ENCODE assay signal across 8 cellular contexts in genomic region chr6:149938013-149938570, GRCh38. TPM values are rescaled to one million over a fixed set of nuclear protein-coding genes. Genes with fewer than 3 reads are reported as not detected.
DNase-seq lines count a peak whose midpoint lies in the region; ATAC-seq and TF ChIP-seq lines count a peak whose summit lies in the region.
"Not testable (repeated sequence)": the region's sequence is repeated elsewhere in the genome, so short reads cannot be mapped to it uniquely, and the experiment has no call there.

No MANE protein-coding gene starts in this region.

- H3K36me3 ChIP-seq in BE2C; HUES6 (ENCODE audit: control insufficient read depth, insufficient read depth, low read length); SK-N-SH (replicated peaks in 1 of 2; ENCODE audit: control insufficient read depth in 1 of 2, insufficient read depth in 2 of 2, low read length in 1 of 2): not testable (repeated sequence)

- not testable (repeated sequence) for H3K4me1 ChIP-seq in BE2C; HUES6 (ENCODE audit: control insufficient read depth, insufficient read depth, low read length); SK-N-SH (ENCODE audit: control insufficient read depth in 1 of 2, insufficient read depth in 2 of 2, low read depth in 1 of 2, low read length in 1 of 2)

- TF ChIP-seq CTCF in BE2C (IDR thresholded peaks at IDR 0.05; ENCODE audit: low read depth, low read length); SK-N-SH (IDR thresholded peaks at IDR 0.05): not testable (repeated sequence)

- TF ChIP-seq EP300 in SK-N-SH (IDR thresholded peaks at IDR 0.05; ENCODE audit: borderline replicate concordance in 1 of 2, low read depth in 1 of 2, low read length in 1 of 2), result not testable (repeated sequence)

- 2% methylated on average over 12 of the region's 20 CpGs for WGBS in SK-N-SH (ENCODE audit: low lambda C conversion rate)

- peak overlapping the region; percentile 70; the same call in 1 of the 2 replicates for H2AFZ ChIP-seq in SK-N-SH (ENCODE audit: low read depth)

- not testable (repeated sequence) for H3K9ac ChIP-seq in HUES6 (ENCODE audit: low read length); SK-N-SH

- not testable (repeated sequence) for H3K9me3 Mint-ChIP-seq in activated naive CD8-positive, alpha-beta T cell (ENCODE audit: low read depth); effector memory CD8-positive, alpha-beta T cell; natural killer cell treated with Interleukin-12 subunit alpha and Interleukin-12 subunit beta and Interleukin-15 and Interleukin-18, amount 100 ng/mL, for 72 hours; stimulated activated naive CD8-positive, alpha-beta T cell treated with anti-CD3 and anti-CD28 coated beads, Interleukin-15, Interleukin-2, amounts not matched to agents 100 ng/mL and 50 ng/mL, for 24 hours

- not testable (repeated sequence) for H4K20me1 ChIP-seq in SK-N-SH (ENCODE audit: insufficient read depth)

- H3K9me2 ChIP-seq in SK-N-SH, result not testable (repeated sequence)

- H3K9me3 ChIP-seq in BE2C; HUES6 (ENCODE audit: control insufficient read depth, insufficient read depth, low read depth, low read length); SK-N-SH: not testable (repeated sequence)

- peak overlapping the region; percentile 36 for H3K4me3 ChIP-seq in BE2C (ENCODE audit: low read depth, low read length)
- peak overlapping the region; percentile 54 for H3K4me3 ChIP-seq in HUES6 (ENCODE audit: low read depth, low read length)
- peak overlapping the region in 1 of 2 experiments; percentile 43; a peak in 2 of 4 replicates for H3K4me3 ChIP-seq in SK-N-SH (ENCODE audit: low read depth in 2 of 2, low read length in 1 of 2)
- peak overlapping the region; percentile 29 for H3K4me3 ChIP-seq in iPS-11a (ENCODE audit: low read depth, low read length)

- H3K27me3 ChIP-seq in BE2C, result peaks cover 67% of the 10 kb centered on the region
- H3K27me3 ChIP-seq in HUES6 (ENCODE audit: control insufficient read depth, insufficient read depth, low read length), result peaks cover 99% of the 10 kb centered on the region
- peaks cover 48% of the 10 kb centered on the region for H3K27me3 ChIP-seq in SK-N-SH (ENCODE audit: insufficient read depth)

- POLR2A ChIA-PET in SK-N-SH (lab: Yijun Ruan, JAX), result not testable (repeated sequence)

- peak; percentile 16 for ATAC-seq in effector memory CD8-positive, alpha-beta T cell (replicated peaks)
- ATAC-seq in natural killer cell treated with Interleukin-12 subunit alpha and Interleukin-12 subunit beta and Interleukin-15 and Interleukin-18, amount 100 ng/mL, for 72 hours, result not testable (repeated sequence)

- not testable (repeated sequence) for H3K27ac Mint-ChIP-seq in activated naive CD8-positive, alpha-beta T cell; natural killer cell treated with Interleukin-12 subunit alpha and Interleukin-12 subunit beta and Interleukin-15 and Interleukin-18, amount 100 ng/mL, for 72 hours; stimulated activated naive CD8-positive, alpha-beta T cell treated with anti-CD3 and anti-CD28 coated beads, Interleukin-15, Interleukin-2, amounts not matched to agents 100 ng/mL and 50 ng/mL, for 24 hours
- H3K27ac Mint-ChIP-seq in effector memory CD8-positive, alpha-beta T cell, result peak overlapping the region; percentile 87 to 97

- H3F3A ChIP-seq in SK-N-SH (replicated peaks; ENCODE audit: insufficient read depth), result not testable (repeated sequence)

- CTCF ChIA-PET in SK-N-SH (lab: Yijun Ruan, JAX), result not testable (repeated sequence)

- not testable (repeated sequence) for TF ChIP-seq RAD21 in SK-N-SH (IDR thresholded peaks at IDR 0.05; ENCODE audit: low read length)

- peak overlapping the region; percentile 79 for H3K4me3 Mint-ChIP-seq in activated naive CD8-positive, alpha-beta T cell
- peak overlapping the region; percentile 76 to 85 for H3K4me3 Mint-ChIP-seq in effector memory CD8-positive, alpha-beta T cell
- peak overlapping the region; percentile 87 for H3K4me3 Mint-ChIP-seq in natural killer cell treated with Interleukin-12 subunit alpha and Interleukin-12 subunit beta and Interleukin-15 and Interleukin-18, amount 100 ng/mL, for 72 hours
- peak overlapping the region; percentile 53 for H3K4me3 Mint-ChIP-seq in stimulated activated naive CD8-positive, alpha-beta T cell treated with anti-CD3 and anti-CD28 coated beads, Interleukin-15, Interleukin-2, amounts not matched to agents 100 ng/mL and 50 ng/mL, for 24 hours

- H3K27me3 Mint-ChIP-seq in activated naive CD8-positive, alpha-beta T cell, result peaks cover 50% of the 10 kb centered on the region
- H3K27me3 Mint-ChIP-seq in effector memory CD8-positive, alpha-beta T cell, result peaks cover 71 to 76% of the 10 kb centered on the region in 2 donors
- peaks cover 56 to 67% of the 10 kb centered on the region in 2 donors for H3K27me3 Mint-ChIP-seq in natural killer cell treated with Interleukin-12 subunit alpha and Interleukin-12 subunit beta and Interleukin-15 and Interleukin-18, amount 100 ng/mL, for 72 hours
- H3K27me3 Mint-ChIP-seq in stimulated activated naive CD8-positive, alpha-beta T cell treated with anti-CD3 and anti-CD28 coated beads, Interleukin-15, Interleukin-2, amounts not matched to agents 100 ng/mL and 50 ng/mL, for 24 hours, result peaks cover 82% of the 10 kb centered on the region

- DNase-seq in BE2C; SK-N-SH; effector memory CD8-positive, alpha-beta T cell; natural killer cell treated with Interleukin-12 subunit alpha and Interleukin-12 subunit beta and Interleukin-15 and Interleukin-18, amount 100 ng/mL, for 72 hours (ENCODE audit: low spot score): not testable (repeated sequence)

- not testable (repeated sequence) for H3K27ac ChIP-seq in HUES6 (ENCODE audit: low read depth, low read length); SK-N-SH (ENCODE audit: low read depth in 2 of 2, low read length in 1 of 2)

- H3K4me2 ChIP-seq in SK-N-SH, result peak overlapping the region; percentile 79

- not testable (repeated sequence) for H3K36me3 Mint-ChIP-seq in activated naive CD8-positive, alpha-beta T cell; natural killer cell treated with Interleukin-12 subunit alpha and Interleukin-12 subunit beta and Interleukin-15 and Interleukin-18, amount 100 ng/mL, for 72 hours; stimulated activated naive CD8-positive, alpha-beta T cell treated with anti-CD3 and anti-CD28 coated beads, Interleukin-15, Interleukin-2, amounts not matched to agents 100 ng/mL and 50 ng/mL, for 24 hours (ENCODE audit: low read depth)
- H3K36me3 Mint-ChIP-seq in effector memory CD8-positive, alpha-beta T cell (ENCODE audit: insufficient read depth), result peaks cover 34% of the 10 kb centered on the region

- not testable (repeated sequence) for H3K79me2 ChIP-seq in SK-N-SH (ENCODE audit: insufficient read depth)

- peaks cover 33% of the 10 kb centered on the region for H3K4me1 Mint-ChIP-seq in activated naive CD8-positive, alpha-beta T cell (ENCODE audit: low read depth)
- H3K4me1 Mint-ChIP-seq in effector memory CD8-positive, alpha-beta T cell (ENCODE audit: low read depth in 2 of 2), result peaks cover 24 to 32% of the 10 kb centered on the region in 2 donors
- peaks cover 22 to 23% of the 10 kb centered on the region in 2 donors for H3K4me1 Mint-ChIP-seq in natural killer cell treated with Interleukin-12 subunit alpha and Interleukin-12 subunit beta and Interleukin-15 and Interleukin-18, amount 100 ng/mL, for 72 hours (ENCODE audit: low read depth in 2 of 2)
- H3K4me1 Mint-ChIP-seq in stimulated activated naive CD8-positive, alpha-beta T cell treated with anti-CD3 and anti-CD28 coated beads, Interleukin-15, Interleukin-2, amounts not matched to agents 100 ng/mL and 50 ng/mL, for 24 hours (ENCODE audit: low read depth), result peaks cover 44% of the 10 kb centered on the region

RNA-seq across cellular contexts. Expression of gene ULBP2, which starts 3.7 kb away (rescaled TPM):
- 1.5 TPM for polyA plus RNA-seq in BE2C (2012; ENCODE audit: insufficient read depth, insufficient read length, low read depth)
- 5.0 and 5.3 TPM in 2 replicates for polyA plus RNA-seq in SK-N-SH (2012; rRNA removed)
- 3.6 and 3.7 TPM in 2 replicates for polyA plus RNA-seq in SK-N-SH (2012; cell fraction: cytosol; rRNA removed)
- 3.8 and 4.5 TPM in 2 replicates for polyA plus RNA-seq in SK-N-SH (2012; cell fraction: nucleus; rRNA removed)
- total RNA-seq in natural killer cell treated with Interleukin-12 subunit alpha and Interleukin-12 subunit beta and Interleukin-15 and Interleukin-18, amount 100 ng/mL, for 72 hours, result 1 to 10 TPM in 1 of 2 donors, under 1 TPM in 1; 0.98 to 4.0 TPM

RNA-seq across cellular contexts. Expression of gene RAET1G, which starts 15.2 kb away (rescaled TPM):
- not detected for polyA plus RNA-seq in BE2C (2012; ENCODE audit: insufficient read depth, insufficient read length, low read depth)
- polyA plus RNA-seq in SK-N-SH (2012; rRNA removed), result 1.7 and 2.5 TPM in 2 replicates
- 1.5 and 2.2 TPM in 2 replicates for polyA plus RNA-seq in SK-N-SH (2012; cell fraction: cytosol; rRNA removed)
- 0.95 and 1.3 TPM in 2 replicates for polyA plus RNA-seq in SK-N-SH (2012; cell fraction: nucleus; rRNA removed)
- total RNA-seq in natural killer cell treated with Interleukin-12 subunit alpha and Interleukin-12 subunit beta and Interleukin-15 and Interleukin-18, amount 100 ng/mL, for 72 hours, result under 1 TPM in 1 of 2 donors, not detected in 1; 0.43 TPM

RNA-seq across cellular contexts. Expression of gene ULBP1, which starts 25.7 kb away (rescaled TPM):
- polyA plus RNA-seq in BE2C (2012; ENCODE audit: insufficient read depth, insufficient read length, low read depth), result 5.4 TPM
- 0.02 TPM in 1 of 2 replicates, not detected in the other for polyA plus RNA-seq in SK-N-SH (2012; rRNA removed)
- polyA plus RNA-seq in SK-N-SH (2012; cell fraction: cytosol; rRNA removed), result 0.03 TPM in 2 replicates
- polyA plus RNA-seq in SK-N-SH (2012; cell fraction: nucleus; rRNA removed), result 0.01 and 0.02 TPM in 2 replicates
- 1 to 10 TPM in 1 of 2 donors, under 1 TPM in 1; 0.31 to 1.5 TPM for total RNA-seq in natural killer cell treated with Interleukin-12 subunit alpha and Interleukin-12 subunit beta and Interleukin-15 and Interleukin-18, amount 100 ng/mL, for 72 hours

RNA-seq across cellular contexts. Expression of gene RAET1E, which starts 40.2 kb away (rescaled TPM):
- polyA plus RNA-seq in BE2C (2012; ENCODE audit: insufficient read depth, insufficient read length, low read depth), result not detected
- 0.15 and 0.26 TPM in 2 replicates for polyA plus RNA-seq in SK-N-SH (2012; rRNA removed)
- 0.12 and 0.21 TPM in 2 replicates for polyA plus RNA-seq in SK-N-SH (2012; cell fraction: cytosol; rRNA removed)
- 0.11 and 0.22 TPM in 2 replicates for polyA plus RNA-seq in SK-N-SH (2012; cell fraction: nucleus; rRNA removed)
- not detected for total RNA-seq in natural killer cell treated with Interleukin-12 subunit alpha and Interleukin-12 subunit beta and Interleukin-15 and Interleukin-18, amount 100 ng/mL, for 72 hours
